Comparison of ENCODE assay signal across 8 cellular contexts in the genomic region with DNA sequence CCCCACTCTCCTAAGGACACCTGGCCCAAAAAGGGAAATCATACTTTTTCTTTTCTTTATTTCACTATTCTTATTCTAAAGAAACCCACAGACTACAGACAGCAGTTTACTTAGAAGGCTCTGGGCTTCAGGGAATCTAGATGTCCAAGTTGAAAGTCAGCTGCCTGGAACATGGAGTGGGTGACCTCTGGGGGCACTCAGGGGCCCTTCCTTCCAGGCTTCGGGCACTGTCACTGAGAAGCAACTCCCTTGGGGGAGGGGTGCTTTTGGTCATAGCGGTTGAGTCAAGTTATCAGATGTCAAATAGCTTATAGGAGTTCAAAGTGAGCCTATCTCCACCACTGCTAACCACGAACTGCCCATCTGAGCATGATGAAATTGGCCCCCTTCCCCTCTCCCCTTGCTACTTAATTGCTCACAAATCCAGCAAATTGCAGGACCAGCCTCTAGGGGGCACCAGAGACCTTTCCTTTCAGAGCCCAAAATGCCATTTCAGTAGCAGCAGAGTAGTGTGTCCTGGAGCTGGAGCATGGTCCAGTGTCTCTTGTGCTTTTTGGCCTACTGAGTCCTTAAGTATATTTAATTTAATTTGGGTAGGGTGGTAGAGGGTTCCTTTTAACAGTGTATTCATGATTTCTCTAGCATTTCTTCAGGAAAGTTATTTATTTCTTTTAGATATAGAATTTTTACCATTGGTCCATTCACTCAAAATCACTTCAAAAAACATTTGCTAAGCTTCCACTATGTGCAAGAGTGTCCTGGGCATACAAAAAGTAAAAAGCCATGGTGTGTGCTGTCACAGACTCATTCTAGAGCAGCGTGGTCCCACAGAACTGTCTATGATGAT.
A peak's percentile ranks its signal among the peaks of the same experiment; 100 is the strongest.
DNase-seq lines count a peak whose midpoint lies in the region; ATAC-seq and TF ChIP-seq lines count a peak whose summit lies in the region.

No MANE protein-coding gene starts in this region.

- no peak overlapping the region for H3K9ac ChIP-seq in liver (ENCODE audit: low read depth in 1 of 2, low read length in 2 of 2)

- H3K4me3 Mint-ChIP-seq in activated CD4-positive, alpha-beta T cell treated with anti-CD3 and anti-CD28 coated beads, Interleukin-2, amount 10 ng/mL, durations not matched to agents 7 days and 5 days: no peak overlapping the region

- no peaks in the 10 kb centered on the region for H3K4me1 Mint-ChIP-seq in activated CD4-positive, alpha-beta T cell treated with anti-CD3 and anti-CD28 coated beads, Interleukin-2, amount 10 ng/mL, durations not matched to agents 7 days and 5 days

- peak; percentile 97 for TF ChIP-seq RAD21 in liver (IDR thresholded peaks at IDR 0.05)

- 36% methylated on average over 4 of the region's 4 CpGs for WGBS in liver

- POLR2A ChIA-PET in activated CD4-positive, alpha-beta T cell treated with anti-CD3 and anti-CD28 coated beads, Interleukin-2, amount 10 ng/mL, durations not matched to agents 7 days and 5 days (lab: Charles Lee): no interaction called here

- CTCF ChIA-PET in activated CD4-positive, alpha-beta T cell treated with anti-CD3 and anti-CD28 coated beads, Interleukin-2, amount 10 ng/mL, durations not matched to agents 7 days and 5 days (lab: Charles Lee): interaction anchor here (0.8 to 1.4 kb wide), 2 partner anchors 467 to 537 kb away, joined by 3 to 5 read pairs; no protein-coding TSS in a partner anchor

- H3K27me3 ChIP-seq in liver (ENCODE audit: control insufficient read depth in 4 of 4, insufficient read depth in 4 of 4, low read length in 3 of 4): no peaks in the 10 kb centered on the region

- H3K4me3 ChIP-seq in coronary artery (no peak overlapping the region), liver (ENCODE audit: low read depth in 1 of 3, low read length in 3 of 3) (no peak overlapping the region)

- peak; percentile 60 for ATAC-seq in HG02763 (IDR thresholded peaks at IDR 0.05; ENCODE audit: unreplicated experiment)
- ATAC-seq in GM21360 (IDR thresholded peaks at IDR 0.05; ENCODE audit: unreplicated experiment): no peak

- no peaks in the 10 kb centered on the region for H3K9me3 ChIP-seq in liver (ENCODE audit: control insufficient read depth in 4 of 4, low read length in 3 of 4)

- H3K27ac ChIP-seq in coronary artery: no peak overlapping the region
- no peak overlapping the region for H3K27ac ChIP-seq in liver (ENCODE audit: low read depth in 1 of 2, low read length in 2 of 2)

- no peaks in the 10 kb centered on the region for H3K4me1 ChIP-seq in liver (ENCODE audit: control insufficient read depth in 4 of 4, insufficient read depth in 4 of 4, low read length in 3 of 4)

- H3K36me3 ChIP-seq in liver (ENCODE audit: control insufficient read depth in 4 of 4, insufficient read depth in 3 of 4, low read depth in 1 of 4, low read length in 3 of 4): no peaks in the 10 kb centered on the region

- no peaks in the 10 kb centered on the region for H3K9me3 Mint-ChIP-seq in activated CD4-positive, alpha-beta T cell treated with anti-CD3 and anti-CD28 coated beads, Interleukin-2, amount 10 ng/mL, durations not matched to agents 7 days and 5 days

- TF ChIP-seq CTCF in coronary artery (IDR thresholded peaks at IDR 0.05) (peak; percentile 82), liver (IDR thresholded peaks at IDR 0.05; ENCODE audit: low read depth, low read length, missing input control) (peak; percentile 93)

- no peaks in the 10 kb centered on the region for H3K36me3 Mint-ChIP-seq in activated CD4-positive, alpha-beta T cell treated with anti-CD3 and anti-CD28 coated beads, Interleukin-2, amount 10 ng/mL, durations not matched to agents 7 days and 5 days (ENCODE audit: low read depth)

- no peaks in the 10 kb centered on the region for H3K27me3 Mint-ChIP-seq in activated CD4-positive, alpha-beta T cell treated with anti-CD3 and anti-CD28 coated beads, Interleukin-2, amount 10 ng/mL, durations not matched to agents 7 days and 5 days

- DNase-seq in EH (ENCODE audit: low read depth) (peak; percentile 82), NCI-H345 (lab: John Stamatoyannopoulos, UW) (peak; percentile 68), coronary artery (ENCODE audit: low spot score) (no peak)
- DNase-seq in activated CD4-positive, alpha-beta T cell treated with anti-CD3 and anti-CD28 coated beads, Interleukin-2, amount 10 ng/mL, durations not matched to agents 7 days and 5 days: peak; percentile 77
- DNase-seq in stimulated activated CD4-positive, alpha-beta T cell treated with anti-CD3 and anti-CD28 coated beads, TNF-alpha, amount 100 ng/mL, for 4 hours (ENCODE audit: low read depth in 3 of 3): peak; percentile 22 to 26 (median 24)

- H3K27ac Mint-ChIP-seq in activated CD4-positive, alpha-beta T cell treated with anti-CD3 and anti-CD28 coated beads, Interleukin-2, amount 10 ng/mL, durations not matched to agents 7 days and 5 days: no peak overlapping the region

TF ChIP-seq in liver, 16 proteins besides CTCF, POLR2A, EP300 and RAD21:
- TF ChIP-seq TAF1 (conservative IDR thresholded peaks at IDR 0.05) (no peak), RXRA (IDR thresholded peaks at IDR 0.05) (no peak), EGR1 (IDR thresholded peaks at IDR 0.05; ENCODE audit: low read depth in 2 of 2) (no peak), GABPA (IDR thresholded peaks at IDR 0.05 in 1 of 2, conservative IDR thresholded peaks at IDR 0.05 in 1 of 2) (no peak)
